ENCODE assay signal across 19 cellular contexts in the genomic region with DNA sequence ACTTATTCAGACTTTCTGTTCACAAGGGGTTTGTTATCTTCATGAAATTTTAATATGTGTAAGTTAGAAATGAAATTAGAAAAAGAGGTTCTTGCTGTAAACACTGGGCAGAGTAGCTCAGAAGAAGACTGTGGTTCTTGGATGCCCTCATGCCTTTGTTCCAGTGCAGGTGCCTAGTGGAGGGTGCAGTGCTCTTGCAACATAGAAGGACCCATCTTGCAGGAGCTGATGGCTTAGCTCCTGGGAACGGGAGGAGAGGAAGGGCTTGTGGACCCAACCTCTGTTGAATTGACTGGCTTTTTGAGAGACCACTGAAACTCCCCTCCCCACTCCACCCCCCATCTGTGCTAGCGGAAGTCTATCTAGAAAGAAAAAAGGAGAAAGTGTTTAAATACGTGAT.
DNase-seq lines count a peak whose midpoint lies in the region; ATAC-seq and TF ChIP-seq lines count a peak whose summit lies in the region.
"Had no signal": no experiment of that assay in that cellular context is flagged by ENCODE, and none has a peak within 500 bp of the region (broad histone marks: within the 10 kb centered on the region; RNA-seq: fewer than 3 reads in every experiment).

No MANE protein-coding gene starts in this region.

- H3K79me2 ChIP-seq in PC-3 (ENCODE audit: low read length): no peaks in the 10 kb centered on the region

- H3K4me3 ChIP-seq in HUES48 (ENCODE audit: low read depth, low read length): no peak overlapping the region
- no peak overlapping the region for H3K4me3 ChIP-seq in PC-3 (ENCODE audit: low read length)
- H3K4me3 ChIP-seq in thyroid gland (replicated peaks in 1 of 3): no peak overlapping the region
- H3K4me3 ChIP-seq: A549, K562 had no signal

- H3K4me1 ChIP-seq in HUES48 (ENCODE audit: control insufficient read depth, insufficient read depth, low read length) (peaks cover 32% of the 10 kb centered on the region), PC-3 (ENCODE audit: insufficient read depth, low read length) (no peaks in the 10 kb centered on the region), thyroid gland (no peaks in the 10 kb centered on the region)
- H3K4me1 ChIP-seq: A549 had no signal

- no peak overlapping the region for H3K4me2 ChIP-seq in PC-3 (ENCODE audit: low read length)
- H3K4me2 ChIP-seq: A549 had no signal

- CTCF ChIA-PET in PC-3 (lab: Charles Lee): no interaction called here

- H3K4me3 Mint-ChIP-seq in nephron progenitor cell: no peak overlapping the region
- H3K4me3 Mint-ChIP-seq: CD4-positive, alpha-beta memory T cell; HFFc6 had no signal

- H3K27me3 Mint-ChIP-seq in nephron progenitor cell (ENCODE audit: low read depth, poor library complexity): no peaks in the 10 kb centered on the region
- H3K27me3 Mint-ChIP-seq: CD4-positive, alpha-beta memory T cell had no signal

- TF ChIP-seq POLR2A in thyroid gland (IDR thresholded peaks at IDR 0.05): no peak

- no peak overlapping the region for H2AFZ ChIP-seq in PC-3 (ENCODE audit: low read length)

- no peaks in the 10 kb centered on the region for H3K9me3 Mint-ChIP-seq in nephron progenitor cell
- H3K9me3 Mint-ChIP-seq: CD4-positive, alpha-beta memory T cell; HFFc6 had no signal

- H4K20me1 ChIP-seq in PC-3 (ENCODE audit: low read length): no peaks in the 10 kb centered on the region

- intact Hi-C loops in PC-3 (cut with micrococcal nuclease) (no loop called here), thyroid gland (cut with DNase I) (no loop called here)

- peaks cover 35% of the 10 kb centered on the region for H3K36me3 Mint-ChIP-seq in nephron progenitor cell (ENCODE audit: low read depth)

- peak overlapping the region; percentile 39 for H3K27ac ChIP-seq in HUES48 (ENCODE audit: low read depth, low read length)
- H3K27ac ChIP-seq in PC-3 (ENCODE audit: low read length): no peak overlapping the region
- no peak overlapping the region for H3K27ac ChIP-seq in thyroid gland
- H3K27ac ChIP-seq: 22Rv1, A549, C4-2B, HL-60 had no signal

- no peaks in the 10 kb centered on the region for H3K4me1 Mint-ChIP-seq in nephron progenitor cell

- POLR2A ChIA-PET in PC-3 (lab: Charles Lee; ENCODE audit: unreplicated experiment): no interaction called here

- DNase-seq in NCI-H1092 treated with DMSO at 0.1 percent for 48 hours (lab: John Stamatoyannopoulos, UW): peak; percentile 28
- no peak for DNase-seq in NCI-H1092 (lab: John Stamatoyannopoulos, UW)
- DNase-seq in nephron progenitor cell: no peak
- no peak for DNase-seq in NCI-H2227 treated with DMSO at 0.1 percent for 48 hours (lab: John Stamatoyannopoulos, UW)
- DNase-seq in PC-3: no peak
- no peak for DNase-seq in thyroid gland
- DNase-seq: AML-193; CD4-positive, alpha-beta memory T cell; DMS79 treated with DMSO at 0.1 percent for 48 hours; GF-D8; HCEC 1CT; HFFc6; IMR-90 had no signal

- H3K9ac ChIP-seq in HUES48 (ENCODE audit: low read depth, low read length) (no peak overlapping the region), PC-3 (ENCODE audit: low read length) (no peak overlapping the region)

- WGBS in thyroid gland, 2 donors: 93 to 98% methylated on average over 3 of the region's 3 CpGs

- H3F3A ChIP-seq in PC-3 (ENCODE audit: low read length, unreplicated experiment): no peaks in the 10 kb centered on the region

- H3K36me3 ChIP-seq in HUES48 (ENCODE audit: control insufficient read depth, insufficient read depth, low read length): peaks cover 10% of the 10 kb centered on the region
- H3K36me3 ChIP-seq in PC-3 (ENCODE audit: low read depth, low read length): no peaks in the 10 kb centered on the region
- H3K36me3 ChIP-seq in thyroid gland: peaks cover 9 to 12% of the 10 kb centered on the region in 2 donors

- no peak for ATAC-seq in PC-3
- ATAC-seq: A549, K562 had no signal

- no TSS peak for BruUV-seq in PC-3 (replicated peaks; lab: Mats Ljungman, UMichigan)

- H3K27ac Mint-ChIP-seq in nephron progenitor cell: peak overlapping the region; percentile 89
- H3K27ac Mint-ChIP-seq: HFFc6 had no signal

- H3K9me3 ChIP-seq in HUES48 (ENCODE audit: control insufficient read depth, insufficient read depth, low read length) (no peaks in the 10 kb centered on the region), PC-3 (ENCODE audit: low read length) (no peaks in the 10 kb centered on the region), thyroid gland (no peaks in the 10 kb centered on the region)
- H3K9me3 ChIP-seq: A549 had no signal

- no peak for TF ChIP-seq CTCF in nephron progenitor cell (IDR thresholded peaks at IDR 0.05)
- TF ChIP-seq CTCF in PC-3 (conservative IDR thresholded peaks at IDR 0.05; ENCODE audit: low read depth, low read length): no peak
- TF ChIP-seq CTCF in thyroid gland (IDR thresholded peaks at IDR 0.05): no peak

- H3K27me3 ChIP-seq in HUES48 (ENCODE audit: control insufficient read depth, insufficient read depth, low read length) (no peaks in the 10 kb centered on the region), PC-3 (ENCODE audit: low read length) (no peaks in the 10 kb centered on the region), thyroid gland (no peaks in the 10 kb centered on the region)

- no peaks in the 10 kb centered on the region for H3K9me2 ChIP-seq in PC-3 (replicated peaks; ENCODE audit: low read length)
